1 cellular context compared by ENCODE assay signal in genomic region chr7:103967401-103967800, GRCh38.
TF ChIP-seq lines count a peak whose summit lies in the region.

No MANE protein-coding gene starts in this region.

TF ChIP-seq in K562, 482 proteins besides CTCF, POLR2A, EP300 and RAD21:
- TF ChIP-seq ZNF766 (CRISPR knock-in tag; conservative IDR thresholded peaks at IDR 0.05), result no peak
- TF ChIP-seq ZNF518B (CRISPR knock-in tag; IDR thresholded peaks at IDR 0.05), result no peak
- TF ChIP-seq ZNF511 (CRISPR knock-in tag; IDR thresholded peaks at IDR 0.05), result no peak
- TF ChIP-seq ZNF507 (tag; conservative IDR thresholded peaks at IDR 0.05), result no peak
- TF ChIP-seq ZZZ3 (IDR thresholded peaks at IDR 0.05), result no peak
- TF ChIP-seq E4F1 (CRISPR knock-in tag; IDR thresholded peaks at IDR 0.05; ENCODE audit: borderline replicate concordance), result no peak
- no peak for TF ChIP-seq ZFPM2 (CRISPR knock-in tag; IDR thresholded peaks at IDR 0.05)
- no peak for TF ChIP-seq RBBP5 (IDR thresholded peaks at IDR 0.05; ENCODE audit: borderline replicate concordance, insufficient read depth, low read length, poor library complexity, severe bottlenecking)
- TF ChIP-seq ZNF3 (CRISPR knock-in tag; IDR thresholded peaks at IDR 0.05), result no peak
- no peak for TF ChIP-seq RUNX1 (IDR thresholded peaks at IDR 0.05; ENCODE audit: low read depth)
- TF ChIP-seq ZNF274 (IDR thresholded peaks at IDR 0.05; ENCODE audit: borderline replicate concordance, low read depth, low read length), result no peak
- no peak for TF ChIP-seq MXI1 (IDR thresholded peaks at IDR 0.05; ENCODE audit: low read depth, low read length)
- TF ChIP-seq PCBP2 (IDR thresholded peaks at IDR 0.05; ENCODE audit: low read depth, low read length, poor library complexity, severe bottlenecking), result no peak
- no peak for TF ChIP-seq ZSCAN32 (CRISPR knock-in tag; IDR thresholded peaks at IDR 0.05)
- TF ChIP-seq ERF (CRISPR knock-in tag; IDR thresholded peaks at IDR 0.05), result no peak
